In genomic region chr18:70175216-70175615, GRCh38 we compare ENCODE assay signal across 23 cellular contexts.
"Had no signal": no experiment of that assay in that cellular context is flagged by ENCODE, and none has a peak within 500 bp of the region (broad histone marks: within the 10 kb centered on the region; RNA-seq: fewer than 3 reads in every experiment).

No MANE protein-coding gene starts in this region.

- H3K27me3 Mint-ChIP-seq: naive B cell had no signal

- H3K36me3 ChIP-seq: colonic mucosa, neutrophil, sigmoid colon, upper lobe of right lung, vagina had no signal

- H3K4me3 ChIP-seq: colonic mucosa, gastrocnemius medialis, left ventricle myocardium inferior, lung, sigmoid colon, skin epidermis, suprapubic skin, thyroid gland, upper lobe of right lung, vagina had no signal

- H3K9me3 Mint-ChIP-seq: naive B cell; stimulated activated effector memory CD8-positive, alpha-beta T cell treated with anti-CD3 and anti-CD28 coated beads, Interleukin-12 subunit alpha, Interleukin-12 subunit beta, amount 100 ng/mL, for 72 hours had no signal

- H3K27ac Mint-ChIP-seq: stimulated activated effector memory CD8-positive, alpha-beta T cell treated with anti-CD3 and anti-CD28 coated beads, Interleukin-12 subunit alpha, Interleukin-12 subunit beta, amount 100 ng/mL, for 72 hours had no signal

- H3K27me3 ChIP-seq: colonic mucosa, gastrocnemius medialis, neutrophil, sigmoid colon, suprapubic skin, thyroid gland, upper lobe of right lung, vagina had no signal

- ATAC-seq: gastrocnemius medialis; left cardiac atrium; stimulated activated effector memory CD8-positive, alpha-beta T cell treated with anti-CD3 and anti-CD28 coated beads, Interleukin-12 subunit alpha, Interleukin-12 subunit beta, amount 100 ng/mL, for 72 hours; stimulated activated naive CD8-positive, alpha-beta T cell treated with anti-CD3 and anti-CD28 coated beads, Interleukin-15, Interleukin-2, amounts not matched to agents 100 U/mL and 50 U/mL, for 24 hours; upper lobe of right lung had no signal

- H3K4me1 Mint-ChIP-seq: naive B cell; stimulated activated effector memory CD8-positive, alpha-beta T cell treated with anti-CD3 and anti-CD28 coated beads, Interleukin-12 subunit alpha, Interleukin-12 subunit beta, amount 100 ng/mL, for 72 hours had no signal

- H3K27ac ChIP-seq: colonic mucosa, gastrocnemius medialis, left ventricle myocardium inferior, neutrophil, sigmoid colon, skin epidermis, suprapubic skin, thyroid gland, upper lobe of right lung, vagina had no signal

- H3K9me3 ChIP-seq: colonic mucosa, gastrocnemius medialis, left ventricle myocardium inferior, neutrophil, sigmoid colon, suprapubic skin, thyroid gland, upper lobe of right lung, vagina had no signal

- H3K4me1 ChIP-seq: colonic mucosa, gastrocnemius medialis, left ventricle myocardium inferior, sigmoid colon, suprapubic skin, thyroid gland, upper lobe of right lung, vagina had no signal

- DNase-seq: cerebellar nuclear complex; colonic mucosa; dermis blood vessel endothelial cell; erythroblast; gastrocnemius medialis; kidney; left cardiac atrium; left ventricle myocardium inferior; mesendoderm; naive B cell; posterior cingulate gyrus; sigmoid colon; stimulated activated CD4-positive, alpha-beta T cell treated with anti-CD3 and anti-CD28 coated beads, Interleukin-12 subunit alpha, Interleukin-12 subunit beta, amount 100 ng/mL, for 4 hours; stimulated activated CD8-positive, alpha-beta memory T cell treated with anti-CD3 and anti-CD28 coated beads, Interleukin-4, amount 100 ng/mL, for 48 hours; stimulated activated naive CD8-positive, alpha-beta T cell treated with anti-CD3 and anti-CD28 coated beads, Interleukin-15, Interleukin-2, amounts not matched to agents 100 U/mL and 50 U/mL, for 24 hours; thyroid gland; upper lobe of right lung had no signal

- H3K4me3 Mint-ChIP-seq: naive B cell; stimulated activated effector memory CD8-positive, alpha-beta T cell treated with anti-CD3 and anti-CD28 coated beads, Interleukin-12 subunit alpha, Interleukin-12 subunit beta, amount 100 ng/mL, for 72 hours had no signal
